ENCODE assay signal across 8 cellular contexts in genomic region chr1:202410854-202411357, GRCh38.
DNase-seq lines count a peak whose midpoint lies in the region; ATAC-seq and TF ChIP-seq lines count a peak whose summit lies in the region.
"Not testable (repeated sequence)": the region's sequence is repeated elsewhere in the genome, so short reads cannot be mapped to it uniquely, and the experiment has no call there.

No MANE protein-coding gene starts in this region.

- H3K4me3 ChIP-seq in LNCaP clone FGC (ENCODE audit: low read depth, low read length), result peak overlapping the region; percentile 21
- H3K4me3 ChIP-seq in body of pancreas; iPS-20b (ENCODE audit: low read length): not testable (repeated sequence)
- peak overlapping the region; percentile 37 for H3K4me3 ChIP-seq in psoas muscle

- peaks cover 34% of the 10 kb centered on the region for H3K4me1 ChIP-seq in body of pancreas
- peaks cover 11% of the 10 kb centered on the region; the same call in 1 of the 2 replicates for H3K4me1 ChIP-seq in iPS-20b (ENCODE audit: insufficient read depth, low read length)
- peaks cover 35% of the 10 kb centered on the region for H3K4me1 ChIP-seq in psoas muscle

- DNase-seq in A172 (ENCODE audit: low spot score) (peak; percentile 37), ELR (ENCODE audit: low read depth) (peak; percentile 19), SIG-M5 treated with dmso at 0.1 percent for 504 hours (lab: John Stamatoyannopoulos, UW; ENCODE audit: unreplicated experiment) (peak; percentile 17), fibroblast of peridontal ligament (ENCODE audit: extremely low read depth) (peak; percentile 54)
- not testable (repeated sequence) for DNase-seq in LNCaP clone FGC (ENCODE audit: low read depth); body of pancreas; psoas muscle

- intact Hi-C loops in body of pancreas (cut with DNase I); psoas muscle (cut with DNase I): not testable (repeated sequence)

- not testable (repeated sequence) for TF ChIP-seq POLR2A in body of pancreas (IDR thresholded peaks at IDR 0.05)

- H3K36me3 ChIP-seq in body of pancreas (replicated peaks in 1 of 2; ENCODE audit: insufficient read depth in 1 of 2, low read depth in 2 of 2); iPS-20b (ENCODE audit: insufficient read depth, low read depth, low read length); psoas muscle (ENCODE audit: insufficient read depth in 1 of 2, low read depth in 1 of 2): not testable (repeated sequence)

- peak overlapping the region; percentile 6; the same call in 1 of the 2 replicates for H3K9ac ChIP-seq in iPS-20b (ENCODE audit: low read depth, low read length)

- not testable (repeated sequence) for H3K9me3 ChIP-seq in body of pancreas; iPS-20b (ENCODE audit: insufficient read depth, low read depth, low read length); psoas muscle

- WGBS in body of pancreas, 2 donors, result 42 to 51% methylated on average over 5 of the region's 5 CpGs
- 15 to 19% (median 18%) methylated on average over 5 of the region's 5 CpGs for WGBS in psoas muscle, 3 donors

- TF ChIP-seq CTCF in LNCaP clone FGC (IDR thresholded peaks at IDR 0.05; ENCODE audit: control insufficient read depth, extremely low read depth, insufficient read depth); body of pancreas (IDR thresholded peaks at IDR 0.05); psoas muscle (IDR thresholded peaks at IDR 0.05): not testable (repeated sequence)

- peak overlapping the region in 2 of 4 donors; percentile 15 to 41 for H3K27ac ChIP-seq in body of pancreas
- not testable (repeated sequence) for H3K27ac ChIP-seq in iPS-20b (ENCODE audit: low read length)
- peak overlapping the region; percentile 97 for H3K27ac ChIP-seq in psoas muscle

- ATAC-seq in body of pancreas, result peak; percentile 35
- peak; percentile 80 to 83 (median 82) for ATAC-seq in psoas muscle

- not testable (repeated sequence) for H3K27me3 ChIP-seq in body of pancreas; iPS-20b (ENCODE audit: insufficient read depth, low read length); psoas muscle (ENCODE audit: insufficient read depth in 3 of 3, low read length in 2 of 3)
